24 cellular contexts compared by ENCODE assay signal in genomic region chr4:123896446-123897071, GRCh38.
DNase-seq lines count a peak whose midpoint lies in the region; ATAC-seq and TF ChIP-seq lines count a peak whose summit lies in the region.
"Had no signal": no experiment of that assay in that cellular context is flagged by ENCODE, and none has a peak within 500 bp of the region (broad histone marks: within the 10 kb centered on the region; RNA-seq: fewer than 3 reads in every experiment).

No MANE protein-coding gene starts in this region.

- H3K9ac ChIP-seq in parathyroid adenoma, result no peak overlapping the region

- H3K27ac ChIP-seq in heart left ventricle (peak overlapping the region in 9 of 12 donors; percentile 4 to 59 (median 38)), parathyroid adenoma (no peak overlapping the region)
- H3K27ac ChIP-seq: foreskin keratinocyte, HL-60, SJSA1, uterus had no signal

- TF ChIP-seq CTCF in heart left ventricle (IDR thresholded peaks at IDR 0.05) (no peak), parathyroid adenoma (IDR thresholded peaks at IDR 0.05) (no peak)

- H3K4me3 ChIP-seq in heart left ventricle (no peak overlapping the region), parathyroid adenoma (ENCODE audit: low read depth, low read length) (no peak overlapping the region)
- H3K4me3 ChIP-seq: sigmoid colon, SJSA1, uterus had no signal

- H3K36me3 ChIP-seq in heart left ventricle, result no peaks in the 10 kb centered on the region
- H3K36me3 ChIP-seq in parathyroid adenoma (ENCODE audit: control insufficient read depth, insufficient read depth, low read length), result no peaks in the 10 kb centered on the region
- H3K36me3 ChIP-seq: sigmoid colon, SJSA1, uterus had no signal

- H3K4me1 ChIP-seq in heart left ventricle (peaks cover 0 to 50% (median 20%) of the 10 kb centered on the region in 12 donors), parathyroid adenoma (peaks cover 5% of the 10 kb centered on the region)
- H3K4me1 ChIP-seq: foreskin keratinocyte, SJSA1, uterus had no signal

- H3K9me3 ChIP-seq in heart left ventricle (no peaks in the 10 kb centered on the region), parathyroid adenoma (ENCODE audit: control insufficient read depth, low read length) (no peaks in the 10 kb centered on the region)
- H3K9me3 ChIP-seq: sigmoid colon, SJSA1, uterus had no signal

- H3K79me2 ChIP-seq in parathyroid adenoma, result no peaks in the 10 kb centered on the region

- H2AFZ ChIP-seq in parathyroid adenoma, result peak overlapping the region; percentile 25

- H3K4me2 ChIP-seq in parathyroid adenoma (ENCODE audit: low read length), result no peak overlapping the region

- ATAC-seq in heart left ventricle (peak; percentile 70 to 91 (median 78)), HG02870 (IDR thresholded peaks at IDR 0.05; ENCODE audit: unreplicated experiment) (no peak), HG02623 (IDR thresholded peaks at IDR 0.05; ENCODE audit: unreplicated experiment) (no peak)
- ATAC-seq: foreskin keratinocyte, T-helper 17 cell had no signal

- peak; percentile 41 for DNase-seq in AG20443 (ENCODE audit: low spot score)
- peak; percentile 8 for DNase-seq in astrocyte of the hippocampus (ENCODE audit: low read depth, low spot score)
- no peak for DNase-seq in heart left ventricle
- no peak for DNase-seq in T-helper 1 cell
- no peak for DNase-seq in activated CD4-positive, alpha-beta T cell treated with anti-CD3 and anti-CD28 coated beads, Interleukin-2, amount 50 U/mL, for 48 hours
- DNase-seq: activated CD4-positive, alpha-beta T cell treated with anti-CD3 and anti-CD28 coated beads for 4 hours; activated naive CD4-positive, alpha-beta T cell treated with anti-CD3 and anti-CD28 coated beads, Interleukin-2, amount 50 U/mL, for 16 hours; C1 segment of cervical spinal cord; EL; foreskin keratinocyte; kidney; mesendoderm; naive B cell; NCI-H1436; NCI-H510A; sigmoid colon; substantia nigra; T-helper 17 cell; uterus had no signal

- intact Hi-C loops in heart left ventricle (cut with DNase I), result loop anchor here in 2 of 10 donors (5.0 to 10.0 kb wide), 2 partner anchors 64 to 168 kb away; no protein-coding TSS in a partner anchor

- H3K27me3 ChIP-seq in heart left ventricle, result no peaks in the 10 kb centered on the region
- H3K27me3 ChIP-seq in parathyroid adenoma (ENCODE audit: control insufficient read depth, insufficient read depth, low read length), result no peaks in the 10 kb centered on the region
- H3K27me3 ChIP-seq: foreskin keratinocyte, sigmoid colon, SJSA1, uterus had no signal

- TF ChIP-seq POLR2A in heart left ventricle (IDR thresholded peaks at IDR 0.05), result no peak

Comparison
In these comparisons a context has a peak if more than half of its experiments do, and no peak if none do; other contexts are left out.
1. DNase-seq: peak in AG20443 (single experiment) and astrocyte of the hippocampus (single experiment); none in heart left ventricle (0 of 5), T-helper 1 cell (0 of 5) and activated CD4-positive, alpha-beta T cell treated with anti-CD3 and anti-CD28 coated beads, Interleukin-2, amount 50 U/mL, for 48 hours (0 of 2).
2. ATAC-seq: peak in heart left ventricle (4 of 4); none in HG02870 (single experiment) and HG02623 (single experiment).